In the genomic region with DNA sequence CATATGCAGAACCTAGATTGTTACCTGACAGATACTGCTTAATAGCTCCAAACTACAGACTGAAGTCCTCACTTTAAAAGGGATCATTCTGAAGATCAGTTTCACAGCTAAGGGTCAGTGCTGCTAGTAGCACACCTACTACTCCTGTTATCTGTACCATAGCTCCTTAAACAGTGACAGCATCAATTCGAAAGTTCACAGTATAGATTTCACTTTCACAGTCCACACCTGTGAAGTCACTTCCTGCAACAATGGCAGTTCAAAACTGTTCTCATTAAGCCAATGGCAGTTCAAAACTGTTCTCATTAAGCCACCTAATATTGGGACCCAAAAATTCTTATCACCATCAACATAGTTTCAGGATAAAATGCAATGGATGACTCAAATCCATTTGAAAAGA, we compare ENCODE assay signal across 9 cellular contexts. TPM values are rescaled to one million over a fixed set of nuclear protein-coding genes. Genes with fewer than 3 reads are reported as not detected.
A peak's percentile ranks its signal among the peaks of the same experiment; 100 is the strongest.
DNase-seq lines count a peak whose midpoint lies in the region; ATAC-seq and TF ChIP-seq lines count a peak whose summit lies in the region.
"Had no signal": no experiment of that assay in that cellular context is flagged by ENCODE, and none has a peak within 500 bp of the region (broad histone marks: within the 10 kb centered on the region; RNA-seq: fewer than 3 reads in every experiment).

No MANE protein-coding gene starts in this region.

- no peaks in the 10 kb centered on the region for H3K9me3 Mint-ChIP-seq in activated T-helper 17 cell treated with anti-CD3 and anti-CD28 coated beads, Interleukin-2, amount 50 U/mL, for 72 hours

- peak; percentile 100 for ATAC-seq in GM18520 (IDR thresholded peaks at IDR 0.05; ENCODE audit: unreplicated experiment)
- peak; percentile 100 for ATAC-seq in GM21360 (IDR thresholded peaks at IDR 0.05; ENCODE audit: unreplicated experiment)
- peak; percentile 100 for ATAC-seq in HG03066 (IDR thresholded peaks at IDR 0.05; ENCODE audit: low read depth, unreplicated experiment)
- ATAC-seq in activated T-helper 17 cell treated with anti-CD3 and anti-CD28 coated beads, Interleukin-2, amount 50 U/mL, for 72 hours (replicated peaks): peak; percentile 92

- H3K4me3 Mint-ChIP-seq in activated T-helper 17 cell treated with anti-CD3 and anti-CD28 coated beads, Interleukin-2, amount 50 U/mL, for 72 hours: peak overlapping the region; percentile 18

- H3K27ac ChIP-seq in right atrium auricular region: no peak overlapping the region

- H3K9me3 ChIP-seq in right atrium auricular region: no peaks in the 10 kb centered on the region

- no peaks in the 10 kb centered on the region for H3K36me3 ChIP-seq in right atrium auricular region

- no peaks in the 10 kb centered on the region for H3K27me3 Mint-ChIP-seq in activated T-helper 17 cell treated with anti-CD3 and anti-CD28 coated beads, Interleukin-2, amount 50 U/mL, for 72 hours

- peaks cover 15% of the 10 kb centered on the region for H3K4me1 Mint-ChIP-seq in activated T-helper 17 cell treated with anti-CD3 and anti-CD28 coated beads, Interleukin-2, amount 50 U/mL, for 72 hours

- H3K4me3 ChIP-seq in right atrium auricular region: no peak overlapping the region

- no peaks in the 10 kb centered on the region for H3K36me3 Mint-ChIP-seq in activated T-helper 17 cell treated with anti-CD3 and anti-CD28 coated beads, Interleukin-2, amount 50 U/mL, for 72 hours (ENCODE audit: low read depth)

- DNase-seq in right atrium auricular region (ENCODE audit: low spot score) (no peak), NCI-H2081 treated with DMSO at 0.1 percent for 48 hours (lab: John Stamatoyannopoulos, UW) (no peak)
- no peak for DNase-seq in NK-92 treated with Interleukin-12 subunit alpha and Interleukin-12 subunit beta, amount 100 ng/mL, for 24 hours (lab: John Stamatoyannopoulos, UW)
- DNase-seq in stimulated activated CD4-positive, alpha-beta T cell treated with anti-CD3 and anti-CD28 coated beads, Interleukin-15, amount 100 ng/mL, for 24 hours: no peak
- DNase-seq: IMR-90 had no signal

- no peaks in the 10 kb centered on the region for H3K4me1 ChIP-seq in right atrium auricular region

- H3K27ac Mint-ChIP-seq in activated T-helper 17 cell treated with anti-CD3 and anti-CD28 coated beads, Interleukin-2, amount 50 U/mL, for 72 hours: no peak overlapping the region

- no peaks in the 10 kb centered on the region for H3K27me3 ChIP-seq in right atrium auricular region

- no peak for TF ChIP-seq CTCF in right atrium auricular region (IDR thresholded peaks at IDR 0.05)

RNA-seq across cellular contexts. Expression of a gene that starts 10.7 kb away (rescaled TPM):
- 10 to 100 TPM; 22.8 to 31.2 TPM for total RNA-seq in activated T-helper 17 cell treated with anti-CD3 and anti-CD28 coated beads, Interleukin-2, amount 50 U/mL, for 72 hours
- 10 to 100 TPM; 18.3 to 19.5 TPM for total RNA-seq in right atrium auricular region
